Comparison of ENCODE assay signal across 28 cellular contexts in the genomic region with DNA sequence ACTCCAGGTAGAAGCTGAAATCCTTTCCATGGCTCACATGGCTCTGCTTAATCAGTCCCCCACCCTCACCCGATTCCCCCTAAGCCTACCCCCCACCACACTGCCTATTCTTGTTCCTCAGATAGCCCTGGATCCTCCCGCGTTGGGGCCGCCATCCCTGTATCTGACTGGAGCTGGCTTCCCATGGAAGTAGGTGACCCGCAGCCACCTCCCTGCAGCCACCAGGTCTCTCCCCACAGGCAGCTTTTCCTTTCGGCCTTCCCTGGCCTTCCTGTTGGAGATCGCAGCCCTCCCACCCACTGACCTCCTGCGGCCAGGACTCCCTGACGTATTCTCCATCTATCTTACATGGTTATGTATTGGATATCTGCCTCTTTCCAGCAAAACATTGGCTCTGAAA.
"Had no signal": no experiment of that assay in that cellular context is flagged by ENCODE, and none has a peak within 500 bp of the region (broad histone marks: within the 10 kb centered on the region; RNA-seq: fewer than 3 reads in every experiment).

No MANE protein-coding gene starts in this region.

- H3K9me3 Mint-ChIP-seq: activated CD4-positive, alpha-beta T cell treated with anti-CD3 and anti-CD28 coated beads, Interleukin-2, amount 10 ng/mL, durations not matched to agents 24 days and 14 days; activated CD8-positive, alpha-beta T cell treated with anti-CD3 and anti-CD28 coated beads for 36 hours; activated naive CD4-positive, alpha-beta T cell treated with anti-CD3 and anti-CD28 coated beads, Interleukin-2, amount 50 U/mL, for 24 hours; activated T-cell treated with anti-CD3 and anti-CD28 coated beads, Interleukin-2, amount 50 U/mL, for 72 hours; activated T-helper 17 cell treated with anti-CD3 and anti-CD28 coated beads, Interleukin-2, amount 50 U/mL, for 72 hours; T-helper 1 cell treated with Interleukin-12 subunit alpha and Interleukin-12 subunit beta and Interleukin-4 antibody, amounts not matched to agents 30 μg/mL and 1 μg/mL, for 36 hours; T-helper 2 cell treated with Interferon-gamma antibody and Interleukin-4, amounts not matched to agents 5 μg/mL and 100 μg/mL, for 36 hours had no signal

- H3K4me2 ChIP-seq: SK-N-SH had no signal

- H3K27me3 Mint-ChIP-seq: activated naive CD4-positive, alpha-beta T cell treated with anti-CD3 and anti-CD28 coated beads, Interleukin-2, amount 50 U/mL, for 24 hours; activated T-helper 17 cell treated with anti-CD3 and anti-CD28 coated beads, Interleukin-2, amount 50 U/mL, for 72 hours had no signal

- H3K9ac ChIP-seq: SK-N-SH had no signal

- H3K36me3 ChIP-seq: adrenal gland, MG63, SJSA1 had no signal

- ATAC-seq: activated CD8-positive, alpha-beta T cell treated with anti-CD3 and anti-CD28 coated beads for 36 hours; activated T-cell treated with anti-CD3 and anti-CD28 coated beads, Interleukin-2, amount 50 U/mL, for 72 hours; activated T-helper 17 cell treated with anti-CD3 and anti-CD28 coated beads, Interleukin-2, amount 50 U/mL, for 72 hours; Panc1 had no signal

- H3K4me3 ChIP-seq: adrenal gland, MG63, SJSA1 had no signal

- FAIRE-seq: TTC549 had no signal

- H3K4me3 Mint-ChIP-seq: activated CD4-positive, alpha-beta T cell treated with anti-CD3 and anti-CD28 coated beads, Interleukin-2, amount 10 ng/mL, durations not matched to agents 24 days and 14 days; activated CD8-positive, alpha-beta T cell treated with anti-CD3 and anti-CD28 coated beads for 36 hours; activated naive CD4-positive, alpha-beta T cell treated with anti-CD3 and anti-CD28 coated beads, Interleukin-2, amount 50 U/mL, for 24 hours; activated naive CD8-positive, alpha-beta T cell treated with anti-CD3 and anti-CD28 coated beads, Interleukin-2, amount 10 ng/mL, durations not matched to agents 7 days and 5 days; activated T-cell treated with anti-CD3 and anti-CD28 coated beads, Interleukin-2, amount 50 U/mL, for 72 hours; activated T-helper 17 cell treated with anti-CD3 and anti-CD28 coated beads, Interleukin-2, amount 50 U/mL, for 72 hours; brain; T-helper 1 cell treated with Interleukin-12 subunit alpha and Interleukin-12 subunit beta and Interleukin-4 antibody, amounts not matched to agents 30 μg/mL and 1 μg/mL, for 36 hours; T-helper 2 cell treated with Interferon-gamma antibody and Interleukin-4, amounts not matched to agents 5 μg/mL and 100 μg/mL, for 36 hours had no signal

- H3K27me3 ChIP-seq: adrenal gland, MG63, SJSA1 had no signal

- H3K36me3 Mint-ChIP-seq: activated naive CD4-positive, alpha-beta T cell treated with anti-CD3 and anti-CD28 coated beads, Interleukin-2, amount 50 U/mL, for 24 hours; activated naive CD8-positive, alpha-beta T cell treated with anti-CD3 and anti-CD28 coated beads, Interleukin-2, amount 10 ng/mL, durations not matched to agents 7 days and 5 days; brain had no signal

- H3K27ac Mint-ChIP-seq: activated CD4-positive, alpha-beta T cell treated with anti-CD3 and anti-CD28 coated beads, Interleukin-2, amount 10 ng/mL, durations not matched to agents 24 days and 14 days; activated CD8-positive, alpha-beta T cell treated with anti-CD3 and anti-CD28 coated beads for 36 hours; activated naive CD4-positive, alpha-beta T cell treated with anti-CD3 and anti-CD28 coated beads, Interleukin-2, amount 50 U/mL, for 24 hours; activated naive CD8-positive, alpha-beta T cell treated with anti-CD3 and anti-CD28 coated beads, Interleukin-2, amount 10 ng/mL, durations not matched to agents 7 days and 5 days; activated T-cell treated with anti-CD3 and anti-CD28 coated beads, Interleukin-2, amount 50 U/mL, for 72 hours; activated T-helper 17 cell treated with anti-CD3 and anti-CD28 coated beads, Interleukin-2, amount 50 U/mL, for 72 hours; T-helper 1 cell treated with Interleukin-12 subunit alpha and Interleukin-12 subunit beta and Interleukin-4 antibody, amounts not matched to agents 30 μg/mL and 1 μg/mL, for 36 hours; T-helper 2 cell treated with Interferon-gamma antibody and Interleukin-4, amounts not matched to agents 5 μg/mL and 100 μg/mL, for 36 hours had no signal

- H3K27ac ChIP-seq: adrenal gland, SJSA1 had no signal

- H3K9me3 ChIP-seq: adrenal gland, MG63, SJSA1, SK-N-SH had no signal

- DNase-seq: activated CD4-positive, alpha-beta T cell treated with anti-CD3 and anti-CD28 coated beads, Interleukin-2, amount 10 ng/mL, durations not matched to agents 24 days and 14 days; activated CD4-positive, alpha-beta T cell treated with anti-CD3 and anti-CD28 coated beads, Interleukin-2, amount 50 U/mL, for 4 hours; activated CD8-positive, alpha-beta T cell treated with anti-CD3 and anti-CD28 coated beads for 36 hours; activated gamma-delta T cell; activated naive CD4-positive, alpha-beta T cell treated with Interleukin-2 at 50 U/mL for 16 hours; activated naive CD8-positive, alpha-beta T cell treated with anti-CD3 and anti-CD28 coated beads, Interleukin-2, amount 10 ng/mL, durations not matched to agents 7 days and 5 days; activated T-cell treated with anti-CD3 and anti-CD28 coated beads, Interleukin-2, amount 50 U/mL, for 1 hour; activated T-cell treated with anti-CD3 and anti-CD28 coated beads, Interleukin-2, amount 50 U/mL, for 72 hours; adrenal gland; central memory CD4-positive, alpha-beta T cell; Karpas-422; MG63; NCI-H1048; NCI-H1436 treated with DMSO at 0.1 percent for 48 hours; NCI-H1694 treated with DMSO at 0.1 percent for 48 hours; NCI-H2029; NCI-H345; NCI-H524 treated with DMSO at 0.1 percent for 48 hours; SHP77 treated with DMSO at 0.1 percent for 48 hours; SK-N-SH had no signal
